Comparison of ENCODE assay signal across 1 cellular context in the genomic region with DNA sequence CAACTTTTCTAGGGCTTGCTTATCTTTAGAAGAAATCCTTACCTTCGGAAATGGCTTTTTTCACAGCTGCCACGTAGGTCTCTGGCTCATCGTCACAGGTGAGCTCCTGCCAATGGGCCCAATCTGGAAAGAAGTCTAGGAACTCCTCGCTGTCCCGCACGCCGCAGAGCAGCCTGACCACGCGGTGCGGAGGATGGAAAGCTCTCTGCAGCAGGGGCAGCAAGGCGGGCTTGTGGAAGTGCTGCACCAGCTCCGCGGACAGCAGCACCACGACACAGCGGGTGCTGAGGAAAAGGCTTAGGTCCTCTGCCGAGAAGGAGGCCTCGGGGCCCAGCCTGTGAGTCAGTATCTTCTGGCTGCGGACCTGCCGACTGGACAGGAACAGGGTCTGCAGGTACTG.
TF ChIP-seq lines count a peak whose summit lies in the region.

No MANE protein-coding gene starts in this region.

TF ChIP-seq in HepG2, 621 proteins besides CTCF, POLR2A, EP300 and RAD21:
- TF ChIP-seq, protein P1, sequence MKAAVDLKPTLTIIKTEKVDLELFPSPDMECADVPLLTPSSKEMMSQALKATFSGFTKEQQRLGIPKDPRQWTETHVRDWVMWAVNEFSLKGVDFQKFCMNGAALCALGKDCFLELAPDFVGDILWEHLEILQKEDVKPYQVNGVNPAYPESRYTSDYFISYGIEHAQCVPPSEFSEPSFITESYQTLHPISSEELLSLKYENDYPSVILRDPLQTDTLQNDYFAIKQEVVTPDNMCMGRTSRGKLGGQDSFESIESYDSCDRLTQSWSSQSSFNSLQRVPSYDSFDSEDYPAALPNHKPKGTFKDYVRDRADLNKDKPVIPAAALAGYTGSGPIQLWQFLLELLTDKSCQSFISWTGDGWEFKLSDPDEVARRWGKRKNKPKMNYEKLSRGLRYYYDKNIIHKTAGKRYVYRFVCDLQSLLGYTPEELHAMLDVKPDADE (CRISPR knock-in tag; IDR thresholded peaks at IDR 0.05): no peak
